8 cellular contexts compared by ENCODE assay signal in the genomic region with DNA sequence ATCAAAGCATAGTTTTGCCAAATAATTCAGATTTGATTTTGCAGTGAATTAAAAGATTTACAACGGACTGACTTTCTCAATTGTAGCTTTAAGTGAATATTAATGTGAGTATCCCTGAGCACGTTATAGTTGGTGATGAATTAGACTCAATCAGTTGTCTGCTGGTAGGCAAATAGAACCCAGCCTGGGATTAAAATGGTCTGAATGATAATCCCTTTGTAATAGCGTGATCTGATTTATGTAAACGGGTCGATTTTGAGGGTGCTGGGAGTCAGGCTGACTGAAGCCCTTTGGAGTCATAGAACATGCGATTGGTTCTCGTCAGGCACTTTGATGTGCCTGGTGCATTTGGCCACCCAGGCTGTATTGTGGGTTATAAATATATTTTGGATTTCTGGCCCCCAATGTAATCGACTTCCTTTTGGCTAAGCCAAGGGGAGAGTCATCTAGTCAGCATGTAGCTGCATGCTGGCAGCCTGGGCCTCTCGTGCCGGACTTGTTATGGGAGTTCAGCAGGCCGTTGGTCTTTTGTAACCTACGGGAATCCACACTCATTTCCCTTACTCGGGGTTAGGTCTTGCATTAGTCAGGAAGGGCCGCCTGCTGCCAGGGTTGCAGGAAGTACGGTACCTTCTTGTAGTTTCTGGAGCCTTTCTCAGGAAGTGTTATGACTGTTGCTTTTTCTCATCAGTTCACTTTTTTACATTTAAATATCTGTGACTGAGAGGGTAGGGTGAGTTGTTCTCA. TPM values are rescaled to one million over a fixed set of nuclear protein-coding genes. Genes with fewer than 3 reads are reported as not detected.
DNase-seq lines count a peak whose midpoint lies in the region; ATAC-seq and TF ChIP-seq lines count a peak whose summit lies in the region.

No MANE protein-coding gene starts in this region.

- peak; percentile 94 for DNase-seq in CD1c-positive myeloid dendritic cell (ENCODE audit: extremely low spot score)
- DNase-seq in activated B cell treated with CpG ODN at 0.5 μM for 24 hours, result no peak
- no peak for DNase-seq in effector memory CD8-positive, alpha-beta T cell
- DNase-seq in naive B cell, result no peak
- peak; percentile 95 for DNase-seq in thoracic aorta (ENCODE audit: low spot score)
- DNase-seq in DMS153 treated with DMSO at 0.1 percent for 48 hours (lab: John Stamatoyannopoulos, UW; ENCODE audit: unreplicated experiment), result no peak
- DNase-seq in HUDEP-2 (lab: John Stamatoyannopoulos, UW; ENCODE audit: unreplicated experiment in 76 of 76), result no peak

- H3K36me3 ChIP-seq in thoracic aorta, result no peaks in the 10 kb centered on the region

- H3K4me1 Mint-ChIP-seq in activated B cell treated with CpG ODN at 0.5 μM for 24 hours (peaks cover 91% of the 10 kb centered on the region), naive B cell (peaks cover 58 to 92% (median 82%) of the 10 kb centered on the region in 3 donors)
- peaks cover 71 to 82% of the 10 kb centered on the region in 2 donors for H3K4me1 Mint-ChIP-seq in effector memory CD8-positive, alpha-beta T cell (ENCODE audit: low read depth in 2 of 2)

- no peaks in the 10 kb centered on the region for H3K27me3 Mint-ChIP-seq in activated B cell treated with CpG ODN at 0.5 μM for 24 hours
- H3K27me3 Mint-ChIP-seq in effector memory CD8-positive, alpha-beta T cell, result no peaks in the 10 kb centered on the region
- H3K27me3 Mint-ChIP-seq in naive B cell, result no peaks in the 10 kb centered on the region

- H3K4me3 ChIP-seq in thoracic aorta, result no peak overlapping the region

- H3K27ac Mint-ChIP-seq in activated B cell treated with CpG ODN at 0.5 μM for 24 hours (peak overlapping the region; percentile 84), naive B cell (peak overlapping the region; percentile 30 to 95 (median 68))
- peak overlapping the region; percentile 78 to 89 for H3K27ac Mint-ChIP-seq in effector memory CD8-positive, alpha-beta T cell

- no peak for TF ChIP-seq CTCF in activated B cell treated with CpG ODN at 0.5 μM for 24 hours (IDR thresholded peaks at IDR 0.05)
- no peak for TF ChIP-seq CTCF in thoracic aorta (IDR thresholded peaks at IDR 0.05)

- CTCF ChIA-PET in activated B cell treated with CpG ODN at 0.5 μM for 24 hours (lab: Charles Lee), result interaction anchor here (0.9 kb wide), 1 partner anchor 23 kb away, joined by 3 read pairs; no protein-coding TSS in a partner anchor

- H3K36me3 Mint-ChIP-seq in activated B cell treated with CpG ODN at 0.5 μM for 24 hours (ENCODE audit: low read depth) (peaks cover 17% of the 10 kb centered on the region), naive B cell (no peaks in the 10 kb centered on the region)
- H3K36me3 Mint-ChIP-seq in effector memory CD8-positive, alpha-beta T cell (ENCODE audit: insufficient read depth), result peaks cover 21% of the 10 kb centered on the region

- POLR2A ChIA-PET in activated B cell treated with CpG ODN at 0.5 μM for 24 hours (lab: Charles Lee), result interaction anchor here (0.6 to 1.0 kb wide), 4 partner anchors 28 to 506 kb away, joined by 3 to 4 read pairs (median 4); no protein-coding TSS in a partner anchor

- intact Hi-C loops in activated B cell treated with CpG ODN at 0.5 μM for 24 hours (cut with micrococcal nuclease), result loop anchor here (1.0 kb wide), 1 partner anchor 47 kb away; no protein-coding TSS in a partner anchor

- H3K9me3 ChIP-seq in thoracic aorta, result no peaks in the 10 kb centered on the region

- no peaks in the 10 kb centered on the region for H3K27me3 ChIP-seq in thoracic aorta (replicated peaks; ENCODE audit: insufficient read depth)

- H3K4me3 Mint-ChIP-seq in activated B cell treated with CpG ODN at 0.5 μM for 24 hours, result peak overlapping the region; percentile 64
- peak overlapping the region; percentile 61 to 94 for H3K4me3 Mint-ChIP-seq in effector memory CD8-positive, alpha-beta T cell
- H3K4me3 Mint-ChIP-seq in naive B cell, result peak overlapping the region; percentile 38 to 82 (median 59)

- H3K9me3 Mint-ChIP-seq in activated B cell treated with CpG ODN at 0.5 μM for 24 hours, result no peaks in the 10 kb centered on the region
- no peaks in the 10 kb centered on the region for H3K9me3 Mint-ChIP-seq in effector memory CD8-positive, alpha-beta T cell
- no peaks in the 10 kb centered on the region for H3K9me3 Mint-ChIP-seq in naive B cell

- H3K4me1 ChIP-seq in thoracic aorta (ENCODE audit: control insufficient read depth in 1 of 2, low read depth in 2 of 2), result peaks cover 48 to 90% of the 10 kb centered on the region in 2 donors

- ATAC-seq in HG02885 (IDR thresholded peaks at IDR 0.05; ENCODE audit: poor library complexity, unreplicated experiment) (peak; percentile 53), activated B cell treated with CpG ODN at 0.5 μM for 24 hours (ENCODE audit: low read depth) (peak; percentile 30), naive B cell (ENCODE audit: low read depth in 2 of 2) (no peak), thoracic aorta (ENCODE audit: insufficient number of reproducible peaks, low FRiP score, low read depth) (peak; percentile 78)
- no peak for ATAC-seq in effector memory CD8-positive, alpha-beta T cell (replicated peaks)

- H3K27ac ChIP-seq in thoracic aorta, result peak overlapping the region; percentile 76 to 89

RNA-seq across cellular contexts. Expression of gene PGS1, which starts 5.4 kb away (rescaled TPM):
- 55.2 and 76.1 TPM in 2 replicates for total RNA-seq in activated B cell treated with CpG ODN at 0.5 μM for 24 hours
- 10 to 100 TPM; 23.9 to 50.1 (median 29.8) TPM for polyA plus RNA-seq in naive B cell (ENCODE audit: low read depth in 6 of 6)
- total RNA-seq in thoracic aorta, result 10 to 100 TPM; 52.0 to 98.4 TPM

RNA-seq across cellular contexts. Expression of gene SOCS3, which starts 24.0 kb away (rescaled TPM):
- total RNA-seq in activated B cell treated with CpG ODN at 0.5 μM for 24 hours (79.9 and 80.9 TPM in 2 replicates), thoracic aorta (100 to 1,000 TPM; 313 to 361 TPM)
- polyA plus RNA-seq in naive B cell (ENCODE audit: low read depth in 6 of 6), result 10 to 100 TPM in 4 of 6 donors, 1 to 10 TPM in 2; 4.7 to 29.1 (median 15.2) TPM

Comparison
In these comparisons a context has a peak if more than half of its experiments do, and no peak if none do; other contexts are left out.
1. DNase-seq: peak in CD1c-positive myeloid dendritic cell (single experiment) and thoracic aorta (single experiment); none in activated B cell treated with CpG ODN at 0.5 μM for 24 hours (single experiment), effector memory CD8-positive, alpha-beta T cell (0 of 3), naive B cell (single experiment), DMS153 treated with DMSO at 0.1 percent for 48 hours (single experiment) and HUDEP-2 (0 of 76).
2. ATAC-seq: peak in HG02885 (single experiment), activated B cell treated with CpG ODN at 0.5 μM for 24 hours (single experiment) and thoracic aorta (single experiment); none in effector memory CD8-positive, alpha-beta T cell (single experiment) and naive B cell (0 of 2).
3. Peak in every context shown above with its lines, with median percentiles within 50 percentile points of each other: H3K27ac Mint-ChIP-seq and H3K4me3 Mint-ChIP-seq.